1 cellular context compared by ENCODE assay signal in the genomic region with DNA sequence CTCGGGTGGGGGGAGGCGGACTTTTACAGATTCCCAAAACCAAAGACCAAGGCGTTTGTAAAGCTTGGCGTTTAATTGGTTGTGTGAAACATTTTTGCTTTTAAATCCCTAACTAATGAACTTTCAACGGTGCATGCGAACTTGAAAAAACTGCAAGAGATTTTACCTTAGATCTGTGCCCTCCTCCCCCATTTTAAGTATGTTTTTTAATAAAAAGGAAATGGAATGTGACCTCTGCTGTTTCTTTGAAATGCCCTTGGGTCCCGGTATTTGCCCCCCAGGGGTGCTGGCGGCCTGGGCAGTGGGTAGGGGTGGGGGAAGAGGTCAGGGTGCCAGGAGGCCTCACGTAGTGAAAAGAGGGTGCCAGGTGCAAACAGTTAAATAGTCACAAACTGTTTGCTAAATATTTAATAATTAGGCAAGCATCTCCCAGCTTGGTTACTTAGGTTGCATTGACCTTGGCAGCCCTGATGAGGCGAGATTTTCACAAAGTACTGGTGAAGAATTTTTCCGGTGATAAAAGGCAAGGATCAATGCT.
TF ChIP-seq lines count a peak whose summit lies in the region.

No MANE protein-coding gene starts in this region.

TF ChIP-seq in HepG2, 621 proteins besides CTCF, POLR2A, EP300 and RAD21 (continued from another document):
- TF ChIP-seq, protein P1, sequence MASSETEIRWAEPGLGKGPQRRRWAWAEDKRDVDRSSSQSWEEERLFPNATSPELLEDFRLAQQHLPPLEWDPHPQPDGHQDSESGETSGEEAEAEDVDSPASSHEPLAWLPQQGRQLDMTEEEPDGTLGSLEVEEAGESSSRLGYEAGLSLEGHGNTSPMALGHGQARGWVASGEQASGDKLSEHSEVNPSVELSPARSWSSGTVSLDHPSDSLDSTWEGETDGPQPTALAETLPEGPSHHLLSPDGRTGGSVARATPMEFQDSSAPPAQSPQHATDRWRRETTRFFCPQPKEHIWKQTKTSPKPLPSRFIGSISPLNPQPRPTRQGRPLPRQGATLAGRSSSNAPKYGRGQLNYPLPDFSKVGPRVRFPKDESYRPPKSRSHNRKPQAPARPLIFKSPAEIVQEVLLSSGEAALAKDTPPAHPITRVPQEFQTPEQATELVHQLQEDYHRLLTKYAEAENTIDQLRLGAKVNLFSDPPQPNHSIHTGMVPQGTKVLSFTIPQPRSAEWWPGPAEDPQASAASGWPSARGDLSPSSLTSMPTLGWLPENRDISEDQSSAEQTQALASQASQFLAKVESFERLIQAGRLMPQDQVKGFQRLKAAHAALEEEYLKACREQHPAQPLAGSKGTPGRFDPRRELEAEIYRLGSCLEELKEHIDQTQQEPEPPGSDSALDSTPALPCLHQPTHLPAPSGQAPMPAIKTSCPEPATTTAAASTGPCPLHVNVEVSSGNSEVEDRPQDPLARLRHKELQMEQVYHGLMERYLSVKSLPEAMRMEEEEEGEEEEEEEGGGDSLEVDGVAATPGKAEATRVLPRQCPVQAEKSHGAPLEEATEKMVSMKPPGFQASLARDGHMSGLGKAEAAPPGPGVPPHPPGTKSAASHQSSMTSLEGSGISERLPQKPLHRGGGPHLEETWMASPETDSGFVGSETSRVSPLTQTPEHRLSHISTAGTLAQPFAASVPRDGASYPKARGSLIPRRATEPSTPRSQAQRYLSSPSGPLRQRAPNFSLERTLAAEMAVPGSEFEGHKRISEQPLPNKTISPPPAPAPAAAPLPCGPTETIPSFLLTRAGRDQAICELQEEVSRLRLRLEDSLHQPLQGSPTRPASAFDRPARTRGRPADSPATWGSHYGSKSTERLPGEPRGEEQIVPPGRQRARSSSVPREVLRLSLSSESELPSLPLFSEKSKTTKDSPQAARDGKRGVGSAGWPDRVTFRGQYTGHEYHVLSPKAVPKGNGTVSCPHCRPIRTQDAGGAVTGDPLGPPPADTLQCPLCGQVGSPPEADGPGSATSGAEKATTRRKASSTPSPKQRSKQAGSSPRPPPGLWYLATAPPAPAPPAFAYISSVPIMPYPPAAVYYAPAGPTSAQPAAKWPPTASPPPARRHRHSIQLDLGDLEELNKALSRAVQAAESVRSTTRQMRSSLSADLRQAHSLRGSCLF (CRISPR knock-in tag; IDR thresholded peaks at IDR 0.05; ENCODE audit: borderline replicate concordance): no peak
- no peak for TF ChIP-seq ZNF7 (CRISPR knock-in tag; IDR thresholded peaks at IDR 0.05)
- no peak for TF ChIP-seq ZMYM2 (CRISPR knock-in tag; IDR thresholded peaks at IDR 0.05)
- TF ChIP-seq ISL2 (CRISPR knock-in tag; IDR thresholded peaks at IDR 0.05): no peak
- peak; percentile 69; the same call in 1 of the 2 replicates for TF ChIP-seq CBX2 (IDR thresholded peaks at IDR 0.05; ENCODE audit: low read depth, low read length)
- no peak for TF ChIP-seq CBX2 (CRISPR knock-in tag; IDR thresholded peaks at IDR 0.05; ENCODE audit: low read depth)
- no peak for TF ChIP-seq ZBTB21 (CRISPR knock-in tag; IDR thresholded peaks at IDR 0.05)
- no peak for TF ChIP-seq TBX2 (CRISPR knock-in tag; IDR thresholded peaks at IDR 0.05; ENCODE audit: borderline replicate concordance)
TF ChIP-seq in HepG2: peak in this region for 1.
